In the genomic region with DNA sequence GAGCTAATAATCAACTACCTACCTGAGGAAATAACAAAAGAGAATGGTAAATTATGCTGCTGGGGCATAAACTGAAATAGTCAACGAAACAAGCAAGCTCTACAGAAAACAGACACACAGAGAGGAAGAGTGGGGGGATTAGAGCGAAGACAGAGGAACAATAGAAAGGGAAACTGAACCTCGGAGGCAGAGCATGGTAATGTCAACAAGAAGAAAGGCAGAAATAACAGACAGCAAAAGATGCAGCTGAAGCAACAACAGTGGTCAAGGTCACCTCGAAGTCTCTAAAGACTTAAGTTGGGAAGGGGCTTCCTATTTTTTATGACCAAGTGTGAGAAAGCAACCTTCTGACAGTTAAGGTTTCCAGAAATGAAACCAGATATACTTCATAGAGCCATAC, we compare ENCODE assay signal across 21 cellular contexts.
"Had no signal": no experiment of that assay in that cellular context is flagged by ENCODE, and none has a peak within 500 bp of the region (broad histone marks: within the 10 kb centered on the region; RNA-seq: fewer than 3 reads in every experiment).

No MANE protein-coding gene starts in this region.

- DNase-seq: activated B cell treated with CpG ODN at 0.5 μM for 24 hours; activated CD4-positive, alpha-beta T cell treated with anti-CD3 and anti-CD28 coated beads for 48 hours; activated CD8-positive, alpha-beta memory T cell treated with anti-CD3 and anti-CD28 coated beads, Interleukin-2, amount 50 U/mL, for 4 hours; activated CD8-positive, alpha-beta T cell treated with anti-CD3 and anti-CD28 coated beads, Interleukin-2, amount 10 ng/mL, durations not matched to agents 7 days and 5 days; activated effector memory CD4-positive, alpha-beta T cell treated with anti-CD3 and anti-CD28 coated beads, Interleukin-2, amount 50 U/mL, for 16 hours; activated T-cell treated with anti-CD3 and anti-CD28 coated beads, Interleukin-2, amount 50 U/mL, for 48 hours; cortex of kidney; effector memory CD8-positive, alpha-beta T cell; heart left ventricle; immature natural killer cell; naive thymus-derived CD8-positive, alpha-beta T cell; occipital lobe; stimulated activated CD4-positive, alpha-beta T cell treated with anti-CD3 and anti-CD28 coated beads, Interleukin-15, amount 100 ng/mL, for 24 hours; stimulated activated CD4-positive, alpha-beta T cell treated with anti-CD3 and anti-CD28 coated beads, Interleukin-4, amount 100 ng/mL, for 24 hours; stimulated activated CD8-positive, alpha-beta memory T cell treated with anti-CD3 and anti-CD28 coated beads, Interleukin-4, amount 100 ng/mL, for 48 hours; stimulated activated naive CD4-positive, alpha-beta T cell treated with Interleukin-2 at 50 U/mL for 16 hours; substantia nigra; T-helper 17 cell had no signal

- H3K36me3 Mint-ChIP-seq: activated naive CD4-positive, alpha-beta T cell treated with anti-CD3 and anti-CD28 coated beads, Interleukin-2, amount 50 U/mL, for 72 hours had no signal

- H3K4me3 Mint-ChIP-seq: activated B cell treated with CpG ODN at 0.5 μM for 24 hours; activated CD8-positive, alpha-beta T cell treated with anti-CD3 and anti-CD28 coated beads, Interleukin-2, amount 10 ng/mL, durations not matched to agents 7 days and 5 days; central memory CD8-positive, alpha-beta T cell; effector memory CD8-positive, alpha-beta T cell; immature natural killer cell; naive thymus-derived CD8-positive, alpha-beta T cell; T-helper 17 cell had no signal

- H3K4me3 ChIP-seq: heart left ventricle, tibial nerve had no signal

- H3K9me3 Mint-ChIP-seq: activated B cell treated with CpG ODN at 0.5 μM for 24 hours; activated naive CD4-positive, alpha-beta T cell treated with anti-CD3 and anti-CD28 coated beads, Interleukin-2, amount 50 U/mL, for 72 hours; central memory CD8-positive, alpha-beta T cell; effector memory CD8-positive, alpha-beta T cell; immature natural killer cell; naive thymus-derived CD8-positive, alpha-beta T cell had no signal

- H3K4me1 Mint-ChIP-seq: activated B cell treated with CpG ODN at 0.5 μM for 24 hours; central memory CD8-positive, alpha-beta T cell had no signal

- H3K27me3 Mint-ChIP-seq: activated B cell treated with CpG ODN at 0.5 μM for 24 hours; central memory CD8-positive, alpha-beta T cell; effector memory CD8-positive, alpha-beta T cell; naive thymus-derived CD8-positive, alpha-beta T cell; T-helper 17 cell had no signal

- ATAC-seq: activated CD8-positive, alpha-beta T cell treated with anti-CD3 and anti-CD28 coated beads, Interleukin-2, amount 10 ng/mL, durations not matched to agents 7 days and 5 days; activated naive CD4-positive, alpha-beta T cell treated with anti-CD3 and anti-CD28 coated beads, Interleukin-2, amount 50 U/mL, for 72 hours; effector memory CD8-positive, alpha-beta T cell; heart left ventricle; naive thymus-derived CD8-positive, alpha-beta T cell; T-helper 17 cell had no signal

- H3K27ac Mint-ChIP-seq: activated B cell treated with CpG ODN at 0.5 μM for 24 hours; activated CD8-positive, alpha-beta T cell treated with anti-CD3 and anti-CD28 coated beads, Interleukin-2, amount 10 ng/mL, durations not matched to agents 7 days and 5 days; effector memory CD8-positive, alpha-beta T cell; T-helper 17 cell had no signal
